In genomic region chr12:109581334-109581691, GRCh38 we compare ENCODE assay signal across 1 cellular context.
A peak's percentile ranks its signal among the peaks of the same experiment; 100 is the strongest.
TF ChIP-seq lines count a peak whose summit lies in the region.

No MANE protein-coding gene starts in this region.

TF ChIP-seq in K562, 482 proteins besides CTCF, POLR2A, EP300 and RAD21:
- TF ChIP-seq RBFOX2 (IDR thresholded peaks at IDR 0.05; ENCODE audit: low read depth, low read length) (peak; percentile 33; the same call in 1 of the 2 replicates), NFIC (IDR thresholded peaks at IDR 0.05) (no peak)
TF ChIP-seq in K562: peak in this region for 1.
